3 cellular contexts compared by ENCODE assay signal in the genomic region with DNA sequence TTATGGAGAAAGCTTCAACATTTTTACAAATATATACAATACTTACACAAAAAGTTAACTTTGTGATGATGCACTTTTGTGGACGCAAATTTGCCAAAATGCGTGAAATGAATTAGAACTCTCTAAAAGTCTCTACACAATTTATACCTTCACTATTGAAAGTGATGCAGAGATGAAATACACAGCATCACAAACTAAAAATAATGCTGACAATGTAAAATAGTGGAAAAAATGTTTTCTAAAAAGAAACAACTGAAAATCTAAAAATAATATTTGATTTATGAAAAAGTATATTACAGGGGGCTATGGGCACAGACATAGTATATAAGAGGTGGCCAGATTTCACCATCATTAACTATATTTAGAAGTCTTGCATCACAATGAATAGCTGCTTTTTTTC.
TF ChIP-seq lines count a peak whose summit lies in the region.

No MANE protein-coding gene starts in this region.

TF ChIP-seq in A549, 52 proteins besides CTCF, POLR2A, EP300 and RAD21:
- TF ChIP-seq, protein P1, sequence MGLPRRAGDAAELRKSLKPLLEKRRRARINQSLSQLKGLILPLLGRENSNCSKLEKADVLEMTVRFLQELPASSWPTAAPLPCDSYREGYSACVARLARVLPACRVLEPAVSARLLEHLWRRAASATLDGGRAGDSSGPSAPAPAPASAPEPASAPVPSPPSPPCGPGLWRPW (IDR thresholded peaks at IDR 0.05), result no peak
- peak; percentile 88 for TF ChIP-seq MAFK (IDR thresholded peaks at IDR 0.05; ENCODE audit: partially characterized antibody)

TF ChIP-seq in IMR-90, 13 proteins besides CTCF, POLR2A, EP300 and RAD21:
- no peak for TF ChIP-seq USF2 (IDR thresholded peaks at IDR 0.05; ENCODE audit: low read depth, low read length)
- TF ChIP-seq SMC3 (IDR thresholded peaks at IDR 0.05; ENCODE audit: low read depth, low read length), result no peak
- no peak for TF ChIP-seq NFE2L2 (IDR thresholded peaks at IDR 0.05; ENCODE audit: low read depth, low read length)
- peak; percentile 91 for TF ChIP-seq MAFK (IDR thresholded peaks at IDR 0.05; ENCODE audit: low read depth, low read length)
- TF ChIP-seq RFX5 (IDR thresholded peaks at IDR 0.05; ENCODE audit: low read depth, low read length), result no peak

TF ChIP-seq in H1, 55 proteins besides CTCF, POLR2A, EP300 and RAD21:
- TF ChIP-seq MAFK (IDR thresholded peaks at IDR 0.05; ENCODE audit: low read depth, low read length) (peak; percentile 60; the same call in 1 of the 2 replicates), EGR1 (IDR thresholded peaks at IDR 0.05; ENCODE audit: borderline replicate concordance, low read depth, low read length) (no peak)
